ENCODE assay signal across 8 cellular contexts in genomic region chr3:110314512-110315114, GRCh38.
DNase-seq lines count a peak whose midpoint lies in the region; ATAC-seq and TF ChIP-seq lines count a peak whose summit lies in the region.

No MANE protein-coding gene starts in this region.

- H3K79me2 ChIP-seq in mammary epithelial cell (ENCODE audit: insufficient read depth, low read length), result no peaks in the 10 kb centered on the region

- in situ Hi-C loops in ACHN (cut with HindIII; ENCODE audit: low pct_ligation_motif_present, low pct_unique_long_range_greater_than_20kb, low sequenced_read_pairs) (no loop called here), mammary epithelial cell (cut with MboI; ENCODE audit: low sequenced_read_pairs in 2 of 2) (loop anchor here (25.0 kb wide), 2 partner anchors 577 to 777 kb away; no protein-coding TSS in a partner anchor)

- no peak overlapping the region for H3K9ac ChIP-seq in mammary epithelial cell (ENCODE audit: insufficient read depth, low read length)

- ATAC-seq in GM18502 (IDR thresholded peaks at IDR 0.05; ENCODE audit: poor library complexity, unreplicated experiment) (peak; percentile 93), HG02885 (IDR thresholded peaks at IDR 0.05; ENCODE audit: poor library complexity, unreplicated experiment) (peak; percentile 96), left colon (peak; percentile 73)

- H3K4me2 ChIP-seq in mammary epithelial cell (ENCODE audit: insufficient read depth, low read depth, low read length), result no peak overlapping the region

- H3K27me3 ChIP-seq in mammary epithelial cell (ENCODE audit: insufficient read depth, low read length), result no peaks in the 10 kb centered on the region

- no TSS peak for BruUV-seq in mammary epithelial cell (replicated peaks; lab: Mats Ljungman, UMichigan)

- no peaks in the 10 kb centered on the region for H4K20me1 ChIP-seq in mammary epithelial cell (ENCODE audit: insufficient read depth, low read length)

- H3K4me1 ChIP-seq in mammary epithelial cell (ENCODE audit: insufficient read depth, low read length), result no peaks in the 10 kb centered on the region

- intact Hi-C loops in mammary epithelial cell (cut with micrococcal nuclease) (loop anchor here (1.0 to 10.0 kb wide), 4 partner anchors 582 to 1220 kb away; partner anchors contain the start of gene NECTIN3), left colon (cut with DNase I, micrococcal nuclease) (loop anchor here in 1 of 2 donors (10.0 kb wide), 1 partner anchor 780 kb away; no protein-coding TSS in a partner anchor)

- H3K27ac ChIP-seq in VCaP (no peak overlapping the region), mammary epithelial cell (ENCODE audit: insufficient read depth, low read depth, low read length) (no peak overlapping the region)

- dilution Hi-C loops in mammary epithelial cell (cut with HindIII; ENCODE audit: low sequenced_read_pairs), result no loop called here

- WGBS in mammary epithelial cell (ENCODE audit: low coverage, missing lambda C conversion rate), result 21% methylated on average over 7 of the region's 7 CpGs

- H3K9me3 ChIP-seq in mammary epithelial cell (replicated peaks; ENCODE audit: insufficient read depth, low read length), result no peaks in the 10 kb centered on the region

- DNase-seq in ACHN (peak; percentile 64), NCI-H1694 (lab: John Stamatoyannopoulos, UW) (peak; percentile 58), mammary epithelial cell (peak; percentile 50), left colon (peak; percentile 29 to 50)
- DNase-seq in stimulated activated CD4-positive, alpha-beta T cell treated with anti-CD3 and anti-CD28 coated beads, TNF-alpha, amount 100 ng/mL, for 1 hour (ENCODE audit: low read depth in 3 of 3, low spot score in 1 of 3), result peak; percentile 5 to 15 (median 15)

- no peak overlapping the region for H2AFZ ChIP-seq in mammary epithelial cell (ENCODE audit: low read depth, low read length)

- CTCF ChIA-PET in mammary epithelial cell (lab: Charles Lee; ENCODE audit: low non-redundant PET), result interaction anchor here (0.6 to 0.9 kb wide), 3 partner anchors 36 to 766 kb away, joined by 3 to 5 read pairs (median 4); no protein-coding TSS in a partner anchor

- TF ChIP-seq CTCF in VCaP (conservative IDR thresholded peaks at IDR 0.05), result peak; percentile 68
- peak; percentile 81 to 91 for TF ChIP-seq CTCF in mammary epithelial cell (conservative IDR thresholded peaks at IDR 0.05 in 1 of 2, IDR thresholded peaks at IDR 0.05 in 1 of 2; ENCODE audit: extremely low read depth in 1 of 2, insufficient read depth in 1 of 2, low read depth in 1 of 2, low read length in 2 of 2)

- no peaks in the 10 kb centered on the region for H3K36me3 ChIP-seq in mammary epithelial cell (ENCODE audit: insufficient read depth, low read length)

- H3K4me3 ChIP-seq in mammary epithelial cell (replicated peaks in 1 of 3; ENCODE audit: insufficient read depth in 1 of 3, low read depth in 2 of 3, low read length in 3 of 3), result no peak overlapping the region
